In genomic region chr5:17190242-17190778, GRCh38 we compare ENCODE assay signal across 8 cellular contexts. TPM values are rescaled to one million over a fixed set of nuclear protein-coding genes. Genes with fewer than 3 reads are reported as not detected.
A peak's percentile ranks its signal among the peaks of the same experiment; 100 is the strongest.
DNase-seq lines count a peak whose midpoint lies in the region; ATAC-seq and TF ChIP-seq lines count a peak whose summit lies in the region.

No MANE protein-coding gene starts in this region.

- no peaks in the 10 kb centered on the region for H3K9me3 Mint-ChIP-seq in chondrocyte (ENCODE audit: low read depth)

- H3K4me3 Mint-ChIP-seq in chondrocyte (ENCODE audit: unreplicated experiment) = no peak overlapping the region

- H3K36me3 ChIP-seq in NT2/D1 (ENCODE audit: insufficient read depth, insufficient read length, low read length) (no peaks in the 10 kb centered on the region), lower lobe of right lung (no peaks in the 10 kb centered on the region)

- peaks cover 63% of the 10 kb centered on the region for H3K4me1 Mint-ChIP-seq in chondrocyte (ENCODE audit: low read depth)

- peak; percentile 52 for ATAC-seq in HG02938 (IDR thresholded peaks at IDR 0.05; ENCODE audit: unreplicated experiment)
- ATAC-seq in lower lobe of right lung = peak; percentile 72 to 83
- no peak for ATAC-seq in GM21390 (IDR thresholded peaks at IDR 0.05; ENCODE audit: unreplicated experiment)

- H3K27me3 Mint-ChIP-seq in chondrocyte (ENCODE audit: low read depth) = no peaks in the 10 kb centered on the region

- H3K27ac Mint-ChIP-seq in chondrocyte (ENCODE audit: unreplicated experiment) = peak overlapping the region; percentile 28

- intact Hi-C loops in lower lobe of right lung (cut with DNase I) = no loop called here

- peak; percentile 81 for DNase-seq in ELR (ENCODE audit: low read depth)
- peak; percentile 55 for DNase-seq in NT2/D1 (ENCODE audit: low read depth, low spot score)
- DNase-seq in chondrocyte (ENCODE audit: low spot score) = no peak
- no peak for DNase-seq in lower lobe of right lung
- no peak for DNase-seq in activated CD4-positive, CD25-positive, alpha-beta regulatory T cell treated with anti-CD3 and anti-CD28 coated beads, Interleukin-2, amount 50 U/mL, for 72 hours
- no peak for DNase-seq in effector CD8-positive, alpha-beta T cell (lab: John Stamatoyannopoulos, UW)

- H3K9me3 ChIP-seq in NT2/D1 (ENCODE audit: insufficient read depth, low read length) (no peaks in the 10 kb centered on the region), lower lobe of right lung (no peaks in the 10 kb centered on the region)

- H3K4me3 ChIP-seq in NT2/D1 (ENCODE audit: insufficient read length, low read depth) = no peak overlapping the region
- H3K4me3 ChIP-seq in lower lobe of right lung = no peak overlapping the region

- TF ChIP-seq CTCF in chondrocyte (IDR thresholded peaks at IDR 0.05) = peak; percentile 98
- TF ChIP-seq CTCF in lower lobe of right lung (IDR thresholded peaks at IDR 0.05) = peak; percentile 81

- no peak overlapping the region for H3K9ac ChIP-seq in NT2/D1 (ENCODE audit: insufficient read length, low read depth)

- H3K27me3 ChIP-seq in NT2/D1 (ENCODE audit: insufficient read depth, insufficient read length) (no peaks in the 10 kb centered on the region), lower lobe of right lung (ENCODE audit: low read depth) (no peaks in the 10 kb centered on the region)

- H3K4me1 ChIP-seq in NT2/D1 (ENCODE audit: insufficient read depth, insufficient read length) (no peaks in the 10 kb centered on the region), lower lobe of right lung (peaks cover 19% of the 10 kb centered on the region)

- no peak overlapping the region for H3K27ac ChIP-seq in lower lobe of right lung

- no peaks in the 10 kb centered on the region for H3K36me3 Mint-ChIP-seq in chondrocyte (ENCODE audit: low read depth)

RNA-seq across cellular contexts. Expression of gene BASP1, which starts 27.1 kb away (rescaled TPM):
- total RNA-seq in chondrocyte = 181 to 189 TPM (median 182 TPM) in 3 replicates
- total RNA-seq in lower lobe of right lung = 25.8 TPM

Comparison
In these comparisons a context has a peak if more than half of its experiments do, and no peak if none do; other contexts are left out.
1. DNase-seq: peak in ELR (single experiment) and NT2/D1 (single experiment); none in chondrocyte (single experiment), lower lobe of right lung (single experiment), activated CD4-positive, CD25-positive, alpha-beta regulatory T cell treated with anti-CD3 and anti-CD28 coated beads, Interleukin-2, amount 50 U/mL, for 72 hours (single experiment) and effector CD8-positive, alpha-beta T cell (single experiment).